ENCODE assay signal across 21 cellular contexts in the genomic region with DNA sequence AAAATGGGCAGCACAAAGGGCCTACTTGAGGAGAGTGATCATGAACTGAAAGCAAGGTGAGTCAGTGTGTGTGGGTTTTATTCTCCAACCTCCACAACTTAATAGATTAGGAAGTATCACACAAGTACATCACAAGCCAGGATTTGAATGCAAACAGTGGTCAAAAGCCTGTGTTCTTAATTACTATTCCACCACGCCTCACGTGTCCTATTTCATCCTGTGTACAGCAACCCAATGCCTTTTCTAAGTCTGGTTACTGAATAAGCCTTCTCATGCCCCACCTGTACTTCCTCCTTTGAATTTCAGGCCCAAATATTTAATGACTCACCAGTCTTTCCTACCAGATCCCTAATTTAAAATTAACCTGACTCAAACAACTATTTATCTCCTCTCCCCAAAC.
"Had no signal": no experiment of that assay in that cellular context is flagged by ENCODE, and none has a peak within 500 bp of the region (broad histone marks: within the 10 kb centered on the region; RNA-seq: fewer than 3 reads in every experiment).

No MANE protein-coding gene starts in this region.

- H3K36me3 ChIP-seq: adrenal gland, ascending aorta, colonic mucosa, heart right ventricle, left ventricle myocardium inferior, prostate gland, right atrium auricular region, spleen, thoracic aorta, upper lobe of left lung had no signal

- FAIRE-seq: kidney had no signal

- H3K27me3 ChIP-seq: adrenal gland, ascending aorta, colonic mucosa, heart right ventricle, right atrium auricular region, spleen, upper lobe of left lung had no signal

- H3K4me1 ChIP-seq: adrenal gland, colonic mucosa, left ventricle myocardium inferior, prostate gland, right atrium auricular region, spleen, upper lobe of left lung had no signal

- DNase-seq: activated B cell treated with CpG ODN at 0.5 μM for 24 hours; activated CD4-positive, alpha-beta T cell treated with anti-CD3 and anti-CD28 coated beads for 36 hours; activated CD4-positive, alpha-beta T cell treated with anti-CD3 and anti-CD28 coated beads, Interleukin-2, amount 50 U/mL, for 4 hours; activated CD8-positive, alpha-beta memory T cell treated with anti-CD3 and anti-CD28 coated beads for 24 hours; activated CD8-positive, alpha-beta memory T cell treated with anti-CD3 and anti-CD28 coated beads, Interleukin-2, amount 50 U/mL, for 4 hours; activated naive CD4-positive, alpha-beta T cell; activated T-cell treated with anti-CD3 and anti-CD28 coated beads, Interleukin-2, amount 50 U/mL, for 24 hours; adrenal gland; colonic mucosa; heart right ventricle; kidney; left ventricle myocardium inferior; naive thymus-derived CD4-positive, alpha-beta T cell; spleen; stimulated activated CD4-positive, alpha-beta T cell treated with anti-CD3 and anti-CD28 coated beads, Interleukin-4, amount 100 ng/mL, for 1 hour; stimulated activated naive CD4-positive, alpha-beta T cell; upper lobe of left lung had no signal

- H3K27ac ChIP-seq: adrenal gland, ascending aorta, colonic mucosa, heart right ventricle, prostate gland, right atrium auricular region, spleen, thoracic aorta, upper lobe of left lung had no signal

- H3K9me3 ChIP-seq: adrenal gland, ascending aorta, colonic mucosa, prostate gland, right atrium auricular region, thoracic aorta, upper lobe of left lung had no signal

- H3K4me3 ChIP-seq: adrenal gland, ascending aorta, colonic mucosa, heart right ventricle, left ventricle myocardium inferior, prostate gland, right atrium auricular region, spleen, thoracic aorta, upper lobe of left lung had no signal

- ATAC-seq: activated CD4-positive, alpha-beta T cell treated with anti-CD3 and anti-CD28 coated beads for 36 hours; heart right ventricle; naive thymus-derived CD4-positive, alpha-beta T cell had no signal
